In the genomic region with DNA sequence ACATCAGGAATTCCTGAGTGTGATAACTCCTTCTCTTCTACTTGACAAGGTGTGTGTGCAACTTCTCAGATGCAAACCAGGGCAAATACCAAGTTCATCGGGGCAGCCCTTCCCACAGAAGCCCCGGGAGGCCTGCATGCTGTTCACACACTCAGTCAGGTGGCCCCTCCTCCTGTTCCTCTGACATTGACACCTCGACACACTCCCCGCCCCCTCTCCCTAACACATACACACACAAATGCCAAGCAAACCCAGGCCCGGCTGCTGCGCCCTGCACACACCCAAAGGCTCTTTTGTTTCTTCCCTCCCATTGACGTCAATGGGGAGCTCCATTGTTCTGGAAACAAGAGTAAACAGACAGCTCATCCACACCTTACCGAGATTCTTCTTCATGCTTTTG, we compare ENCODE assay signal across 2 cellular contexts.
TF ChIP-seq lines count a peak whose summit lies in the region.

No MANE protein-coding gene starts in this region.

TF ChIP-seq in HepG2, 621 proteins besides CTCF, POLR2A, EP300 and RAD21 (continues in another document):
- 0 out of 2 replicates have a peak, but pooled peaks have one; percentile 48 for TF ChIP-seq ZHX1 (CRISPR knock-in tag; IDR thresholded peaks at IDR 0.05; ENCODE audit: low read depth)
- no peak for TF ChIP-seq ETS1 (CRISPR knock-in tag; IDR thresholded peaks at IDR 0.05)
- TF ChIP-seq MTA1 (CRISPR knock-in tag; IDR thresholded peaks at IDR 0.05; ENCODE audit: borderline replicate concordance): no peak
- TF ChIP-seq ERF (CRISPR knock-in tag; IDR thresholded peaks at IDR 0.05): no peak
- TF ChIP-seq SCMH1 (CRISPR knock-in tag; IDR thresholded peaks at IDR 0.05; ENCODE audit: borderline replicate concordance): no peak
- TF ChIP-seq JUN (CRISPR knock-in tag; IDR thresholded peaks at IDR 0.05): no peak
- TF ChIP-seq YY1 (IDR thresholded peaks at IDR 0.05; ENCODE audit: insufficient read depth, insufficient replicate concordance, low read depth, low read length): no peak
- no peak for TF ChIP-seq ZNF609 (CRISPR knock-in tag; IDR thresholded peaks at IDR 0.05; ENCODE audit: borderline replicate concordance)
- no peak for TF ChIP-seq ZNF546 (CRISPR knock-in tag; conservative IDR thresholded peaks at IDR 0.05)
- TF ChIP-seq, protein P1, sequence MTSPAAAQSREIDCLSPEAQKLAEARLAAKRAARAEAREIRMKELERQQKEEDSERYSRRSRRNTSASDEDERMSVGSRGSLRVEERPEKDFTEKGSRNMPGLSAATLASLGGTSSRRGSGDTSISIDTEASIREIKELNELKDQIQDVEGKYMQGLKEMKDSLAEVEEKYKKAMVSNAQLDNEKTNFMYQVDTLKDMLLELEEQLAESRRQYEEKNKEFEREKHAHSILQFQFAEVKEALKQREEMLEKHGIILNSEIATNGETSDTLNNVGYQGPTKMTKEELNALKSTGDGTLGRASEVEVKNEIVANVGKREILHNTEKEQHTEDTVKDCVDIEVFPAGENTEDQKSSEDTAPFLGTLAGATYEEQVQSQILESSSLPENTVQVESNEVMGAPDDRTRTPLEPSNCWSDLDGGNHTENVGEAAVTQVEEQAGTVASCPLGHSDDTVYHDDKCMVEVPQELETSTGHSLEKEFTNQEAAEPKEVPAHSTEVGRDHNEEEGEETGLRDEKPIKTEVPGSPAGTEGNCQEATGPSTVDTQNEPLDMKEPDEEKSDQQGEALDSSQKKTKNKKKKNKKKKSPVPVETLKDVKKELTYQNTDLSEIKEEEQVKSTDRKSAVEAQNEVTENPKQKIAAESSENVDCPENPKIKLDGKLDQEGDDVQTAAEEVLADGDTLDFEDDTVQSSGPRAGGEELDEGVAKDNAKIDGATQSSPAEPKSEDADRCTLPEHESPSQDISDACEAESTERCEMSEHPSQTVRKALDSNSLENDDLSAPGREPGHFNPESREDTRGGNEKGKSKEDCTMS (CRISPR knock-in tag; conservative IDR thresholded peaks at IDR 0.05): no peak

TF ChIP-seq in HEK293T, 16 proteins besides CTCF, POLR2A, EP300 and RAD21:
- TF ChIP-seq FOXK2 (IDR thresholded peaks at IDR 0.05) (no peak), FOXM1 (IDR thresholded peaks at IDR 0.05; ENCODE audit: borderline replicate concordance) (no peak), FOXA1 (IDR thresholded peaks at IDR 0.05) (no peak), ELF4 (IDR thresholded peaks at IDR 0.05) (no peak), SUZ12 (IDR thresholded peaks at IDR 0.05) (no peak), TARDBP (IDR thresholded peaks at IDR 0.05) (no peak), CTBP1 (IDR thresholded peaks at IDR 0.05; ENCODE audit: borderline replicate concordance) (no peak), SP1 (IDR thresholded peaks at IDR 0.05) (no peak)
